In genomic region chr3:182970811-182971418, GRCh38 we compare ENCODE assay signal across 23 cellular contexts. TPM values are rescaled to one million over a fixed set of nuclear protein-coding genes. Genes with fewer than 3 reads are reported as not detected.
DNase-seq lines count a peak whose midpoint lies in the region; ATAC-seq, FAIRE-seq and TF ChIP-seq lines count a peak whose summit lies in the region.
"Had no signal": no experiment of that assay in that cellular context is flagged by ENCODE, and none has a peak within 500 bp of the region (broad histone marks: within the 10 kb centered on the region; RNA-seq: fewer than 3 reads in every experiment).

No MANE protein-coding gene starts in this region.

- peaks cover 72% of the 10 kb centered on the region for H3K79me2 ChIP-seq in GM12878 (ENCODE audit: control insufficient read depth, insufficient read depth, low read length)

- intact Hi-C loops in activated naive CD4-positive, alpha-beta T cell treated with anti-CD3 and anti-CD28 coated beads for 36 hours (cut with micrococcal nuclease) = no loop called here
- intact Hi-C loops in GM12878 (cut with micrococcal nuclease; ENCODE audit: unreplicated experiment) (loop anchor here (10.0 kb wide), 1 partner anchor 584 kb away; the partner anchor contains the start of gene KLHL6), right lobe of liver (cut with DNase I) (no loop called here), transverse colon (cut with DNase I; ENCODE audit: low total_unique reads) (no loop called here)

- H3K9me3 ChIP-seq in GM12878 (replicated peaks; ENCODE audit: control insufficient read depth, insufficient read depth, low read length) = no peaks in the 10 kb centered on the region; the same call in 2 of the 3 replicates
- no peaks in the 10 kb centered on the region for H3K9me3 ChIP-seq in right lobe of liver
- no peaks in the 10 kb centered on the region for H3K9me3 ChIP-seq in transverse colon
- H3K9me3 ChIP-seq: esophagus muscularis mucosa, gastrocnemius medialis, right atrium auricular region had no signal

- TF ChIP-seq RAD21 in GM12878 (IDR thresholded peaks at IDR 0.05; ENCODE audit: insufficient read depth, low read depth, low read length) = no peak

- H3K27ac Mint-ChIP-seq in activated naive CD4-positive, alpha-beta T cell treated with anti-CD3 and anti-CD28 coated beads, Interleukin-2, amount 50 U/mL, for 24 hours = peak overlapping the region; percentile 1
- H3K27ac Mint-ChIP-seq in activated naive CD4-positive, alpha-beta T cell treated with anti-CD3 and anti-CD28 coated beads for 36 hours = no peak overlapping the region
- H3K27ac Mint-ChIP-seq: activated T-cell treated with anti-CD3 and anti-CD28 coated beads, Interleukin-2, amount 50 U/mL, for 72 hours; naive B cell had no signal

- no peak overlapping the region for H3K4me3 Mint-ChIP-seq in activated naive CD4-positive, alpha-beta T cell treated with anti-CD3 and anti-CD28 coated beads, Interleukin-2, amount 50 U/mL, for 24 hours
- H3K4me3 Mint-ChIP-seq in activated naive CD4-positive, alpha-beta T cell treated with anti-CD3 and anti-CD28 coated beads for 36 hours = no peak overlapping the region
- H3K4me3 Mint-ChIP-seq: activated T-cell treated with anti-CD3 and anti-CD28 coated beads, Interleukin-2, amount 50 U/mL, for 72 hours; naive B cell had no signal

- no peak overlapping the region for H2AFZ ChIP-seq in GM12878 (ENCODE audit: control insufficient read depth, low read depth, low read length)

- H3K27ac ChIP-seq in GM12878 (ENCODE audit: control insufficient read depth, insufficient read depth) (no peak overlapping the region), right lobe of liver (peak overlapping the region in 2 of 3 donors; percentile 45 to 61), transverse colon (peak overlapping the region; percentile 10 to 36 (median 28))
- H3K27ac ChIP-seq: esophagus muscularis mucosa, right atrium auricular region had no signal

- ATAC-seq in GM12878 (no peak; the same call in 2 of the 3 replicates), right lobe of liver (peak; percentile 93 to 97 (median 94)), GM21737 (IDR thresholded peaks at IDR 0.05; ENCODE audit: unreplicated experiment) (no peak)
- ATAC-seq: activated CD4-positive, CD25-positive, alpha-beta regulatory T cell treated with anti-CD3 and anti-CD28 coated beads, Interleukin-2, amount 50 U/mL, for 24 hours; activated T-cell treated with anti-CD3 and anti-CD28 coated beads, Interleukin-2, amount 50 U/mL, for 72 hours; gastrocnemius medialis had no signal

- H3K9me3 Mint-ChIP-seq in activated naive CD4-positive, alpha-beta T cell treated with anti-CD3 and anti-CD28 coated beads, Interleukin-2, amount 50 U/mL, for 24 hours = no peaks in the 10 kb centered on the region
- H3K9me3 Mint-ChIP-seq in activated naive CD4-positive, alpha-beta T cell treated with anti-CD3 and anti-CD28 coated beads for 36 hours = no peaks in the 10 kb centered on the region
- H3K9me3 Mint-ChIP-seq: activated T-cell treated with anti-CD3 and anti-CD28 coated beads, Interleukin-2, amount 50 U/mL, for 72 hours; naive B cell had no signal

- no peak for FAIRE-seq in GM12878 (lab: Jason Lieb, UNC)
- FAIRE-seq: A204.1, GM19239, islet of Langerhans had no signal

- 100% methylated on average over 3 of the region's 3 CpGs for WGBS in GM12878 (ENCODE audit: insufficient coverage, insufficient replicate concordance, low lambda C conversion rate, missing lambda C conversion rate)
- 21% methylated on average over 3 of the region's 3 CpGs for WGBS in right lobe of liver (ENCODE audit: insufficient coverage, low coverage, low lambda C conversion rate, missing lambda C conversion rate)
- 47 to 52% methylated on average over 2 to 3 of the region's 3 CpGs for WGBS in transverse colon (ENCODE audit: low coverage in 1 of 2), 2 donors

- TF ChIP-seq EP300 in GM12878 (IDR thresholded peaks at IDR 0.05; ENCODE audit: borderline replicate concordance in 1 of 2, control insufficient read depth in 1 of 2, low read depth in 2 of 2, low read length in 2 of 2) (no peak), transverse colon (IDR thresholded peaks at IDR 0.05; ENCODE audit: low read depth) (no peak)

- TF ChIP-seq CTCF in GM12878 (IDR thresholded peaks at IDR 0.05 in 2 of 3, conservative IDR thresholded peaks at IDR 0.05 in 1 of 3; ENCODE audit: control insufficient read depth in 2 of 3, extremely low read depth in 1 of 3, insufficient read depth in 1 of 3, low read depth in 3 of 3, low read length in 3 of 3) = no peak
- peak in 1 of 4 donors; percentile 2 for TF ChIP-seq CTCF in right lobe of liver (IDR thresholded peaks at IDR 0.05)
- no peak for TF ChIP-seq CTCF in transverse colon (IDR thresholded peaks at IDR 0.05)

- DNase-seq in activated naive CD4-positive, alpha-beta T cell treated with anti-CD3 and anti-CD28 coated beads for 36 hours = no peak
- DNase-seq in GM12878 (ENCODE audit: low read depth, low spot score) = no peak
- DNase-seq in right lobe of liver = peak in 1 of 3 donors; percentile 63
- no peak for DNase-seq in transverse colon
- DNase-seq in activated CD8-positive, alpha-beta memory T cell treated with anti-CD3 and anti-CD28 coated beads for 24 hours = no peak
- no peak for DNase-seq in NCI-H1694 (lab: John Stamatoyannopoulos, UW)
- DNase-seq: activated T-cell treated with anti-CD3 and anti-CD28 coated beads, Interleukin-2, amount 50 U/mL, for 72 hours; COR-L47; effector CD4-positive, alpha-beta T cell; gastrocnemius medialis; naive B cell; NCI-H1417 treated with DMSO at 0.1 percent for 48 hours; NCI-H2171; NCI-H526; T1000 had no signal

- no peak overlapping the region for H3K9ac ChIP-seq in GM12878 (ENCODE audit: control insufficient read depth, insufficient read depth, low read length)

- no peaks in the 10 kb centered on the region for H3K27me3 Mint-ChIP-seq in activated naive CD4-positive, alpha-beta T cell treated with anti-CD3 and anti-CD28 coated beads, Interleukin-2, amount 50 U/mL, for 24 hours
- H3K27me3 Mint-ChIP-seq in activated naive CD4-positive, alpha-beta T cell treated with anti-CD3 and anti-CD28 coated beads for 36 hours (ENCODE audit: low read depth) = no peaks in the 10 kb centered on the region
- H3K27me3 Mint-ChIP-seq: naive B cell had no signal

- RAD21 ChIA-PET in GM12878 (lab: Charles Lee; ENCODE audit: unreplicated experiment) = interaction anchor here (0.8 to 1.4 kb wide), 4 partner anchors 14 to 127 kb away, joined by 3 to 4 read pairs (median 4); no protein-coding TSS in a partner anchor

- H3K4me3 ChIP-seq in GM12878 (no peak overlapping the region), right lobe of liver (peak overlapping the region in 2 of 3 donors; percentile 17 to 34), transverse colon (no peak overlapping the region)
- H3K4me3 ChIP-seq: esophagus muscularis mucosa, gastrocnemius medialis, right atrium auricular region had no signal

- POLR2A ChIA-PET in GM12878 (lab: Charles Lee) = interaction anchor here (0.7 to 1.2 kb wide), 3 partner anchors 9 to 19 kb away, joined by 3 to 6 read pairs (median 4); no protein-coding TSS in a partner anchor

- H3K36me3 ChIP-seq in GM12878 (ENCODE audit: control insufficient read depth in 2 of 2, insufficient read depth in 2 of 2, low read length in 1 of 2) = no peaks in the 10 kb centered on the region; a peak in 1 of 4 replicates
- no peaks in the 10 kb centered on the region for H3K36me3 ChIP-seq in right lobe of liver
- H3K36me3 ChIP-seq in transverse colon = no peaks in the 10 kb centered on the region
- H3K36me3 ChIP-seq: esophagus muscularis mucosa, gastrocnemius medialis, right atrium auricular region had no signal

- peaks cover 4% of the 10 kb centered on the region for H3K36me3 Mint-ChIP-seq in activated naive CD4-positive, alpha-beta T cell treated with anti-CD3 and anti-CD28 coated beads, Interleukin-2, amount 50 U/mL, for 24 hours
- H3K36me3 Mint-ChIP-seq in activated naive CD4-positive, alpha-beta T cell treated with anti-CD3 and anti-CD28 coated beads for 36 hours (ENCODE audit: low read depth) = no peaks in the 10 kb centered on the region
- H3K36me3 Mint-ChIP-seq: naive B cell had no signal

- peak overlapping the region; percentile 41; the same call in 1 of the 2 replicates for H3K4me2 ChIP-seq in GM12878 (ENCODE audit: control insufficient read depth, insufficient read depth)

- H3K27me3 ChIP-seq in GM12878 (replicated peaks in 1 of 2; ENCODE audit: control insufficient read depth in 2 of 2, insufficient read depth in 2 of 2, low read length in 1 of 2) (no peaks in the 10 kb centered on the region), right lobe of liver (no peaks in the 10 kb centered on the region), transverse colon (no peaks in the 10 kb centered on the region)
- H3K27me3 ChIP-seq: esophagus muscularis mucosa, gastrocnemius medialis, right atrium auricular region had no signal

- TF ChIP-seq POLR2A in GM12878 (IDR thresholded peaks at IDR 0.05; ENCODE audit: low read depth, low read length) (no peak), right lobe of liver (IDR thresholded peaks at IDR 0.05) (peak; percentile 16), transverse colon (IDR thresholded peaks at IDR 0.05) (no peak)

- in situ Hi-C loops in GM12878 (cut with MboI) = no loop called here
- in situ Hi-C loops in transverse colon (cut with MboI; ENCODE audit: low pct_ligation_motif_present in 1 of 4, low pct_unique_long_range_greater_than_20kb in 1 of 4, low sequenced_read_pairs in 3 of 4) = no loop called here

- CTCF ChIA-PET in activated naive CD4-positive, alpha-beta T cell treated with anti-CD3 and anti-CD28 coated beads for 36 hours (lab: Charles Lee) = interaction anchor here (0.6 to 0.7 kb wide), 2 partner anchors 22 to 182 kb away, joined by 3 to 7 read pairs; no protein-coding TSS in a partner anchor
- CTCF ChIA-PET in GM12878 (lab: Yijun Ruan, JAX) = interaction anchor here (0.5 to 2.5 kb wide), 5 partner anchors 8 to 463 kb away, joined by 3 to 10 read pairs (median 4); no protein-coding TSS in a partner anchor

- BruUV-seq in GM12878 (replicated peaks; lab: Mats Ljungman, UMichigan) = no TSS peak

- H3K4me1 ChIP-seq in GM12878 (ENCODE audit: control insufficient read depth, insufficient read depth, low read length) (peaks cover 27% of the 10 kb centered on the region), right lobe of liver (peaks cover 0 to 50% (median 15%) of the 10 kb centered on the region in 4 donors), transverse colon (peaks cover 10 to 52% (median 17%) of the 10 kb centered on the region in 4 donors)

- H3K4me1 Mint-ChIP-seq in activated naive CD4-positive, alpha-beta T cell treated with anti-CD3 and anti-CD28 coated beads, Interleukin-2, amount 50 U/mL, for 24 hours = peaks cover 69% of the 10 kb centered on the region
- peaks cover 58% of the 10 kb centered on the region for H3K4me1 Mint-ChIP-seq in activated naive CD4-positive, alpha-beta T cell treated with anti-CD3 and anti-CD28 coated beads for 36 hours (ENCODE audit: low read depth)

- SMC1A ChIA-PET in GM12878 (lab: Charles Lee; ENCODE audit: uncharacterized antibody, unreplicated experiment) = interaction anchor here (0.9 to 3.4 kb wide), 10 partner anchors 8 to 255 kb away, joined by 3 to 23 read pairs (median 4); no protein-coding TSS in a partner anchor

- H4K20me1 ChIP-seq in GM12878 (ENCODE audit: control insufficient read depth, insufficient read depth) = no peaks in the 10 kb centered on the region

RNA-seq across cellular contexts. Expression of gene DCUN1D1, which starts 9.4 kb away (rescaled TPM):
- total RNA-seq in activated naive CD4-positive, alpha-beta T cell treated with anti-CD3 and anti-CD28 coated beads for 36 hours = 10 to 100 TPM; 38.4 to 40.5 TPM
- 23.2 and 23.6 TPM in 2 replicates for total RNA-seq in GM12878 (2013; cell fraction: nucleolus; rRNA removed)
- total RNA-seq in GM12878 (2014; rRNA removed) (20.9 and 24.2 TPM in 2 replicates), GM12878 (2014; rRNA removed; fragmentation: Illumina TruSeq; extraction: Trizol) (30.8 and 31.4 TPM in 2 replicates), GM12878 (2021) (45.9 and 48.2 TPM in 2 replicates), right lobe of liver (10 to 100 TPM; 15.7 to 41.5 (median 31.9) TPM), transverse colon (10 to 100 TPM; 20.5 to 31.4 (median 27.4) TPM)
- 11.8 TPM for polyA plus RNA-seq in GM12878 (2011; ENCODE audit: low read depth)
- polyA plus RNA-seq in GM12878 (2011; rRNA removed) (28.9 and 48.9 TPM in 2 replicates), GM12878 (2014; fragmentation: Illumina TruSeq; extraction: Trizol) (30.8 and 36.2 TPM in 2 replicates), GM12878 (2014; fragmentation: Nextera tagmentation; extraction: Ambion mirVana) (10 to 100 TPM; 19.8 to 47.4 TPM), GM12878 (2014; rRNA removed) (19.5 and 21.3 TPM in 2 replicates), GM12878 (2016; fragmentation: Nextera tagmentation; extraction: Ambion mirVana) (10 to 100 TPM; 36.4 to 43.0 TPM)
- 4.7 and 5.7 TPM in 2 replicates for polyA plus RNA-seq in GM12878 (2011; cell fraction: cytosol; rRNA removed)
- polyA plus RNA-seq in GM12878 (2011; cell fraction: nucleus; rRNA removed) = 7.0 and 9.6 TPM in 2 replicates
- 12.0 and 13.1 TPM in 2 replicates for polyA plus RNA-seq in GM12878 (2012)
- polyA minus RNA-seq in GM12878 (2011; rRNA and poly(A)+ RNA removed) = 15.0 and 46.0 TPM in 2 replicates
- polyA minus RNA-seq in GM12878 (2011; cell fraction: cytosol; rRNA and poly(A)+ RNA removed) = 11.2 and 13.9 TPM in 2 replicates
- polyA minus RNA-seq in GM12878 (2011; cell fraction: nucleus; rRNA and poly(A)+ RNA removed) = 5.6 and 9.3 TPM in 2 replicates

Comparison
In these comparisons a context has a peak if more than half of its experiments do, and no peak if none do; other contexts are left out.
1. ATAC-seq: peak in right lobe of liver (4 of 4); none in GM12878 (single experiment) and GM21737 (single experiment).
2. H3K4me3 ChIP-seq: peak in right lobe of liver (2 of 3); none in GM12878 (single experiment) and transverse colon (0 of 4).